19 cellular contexts compared by ENCODE assay signal in the genomic region with DNA sequence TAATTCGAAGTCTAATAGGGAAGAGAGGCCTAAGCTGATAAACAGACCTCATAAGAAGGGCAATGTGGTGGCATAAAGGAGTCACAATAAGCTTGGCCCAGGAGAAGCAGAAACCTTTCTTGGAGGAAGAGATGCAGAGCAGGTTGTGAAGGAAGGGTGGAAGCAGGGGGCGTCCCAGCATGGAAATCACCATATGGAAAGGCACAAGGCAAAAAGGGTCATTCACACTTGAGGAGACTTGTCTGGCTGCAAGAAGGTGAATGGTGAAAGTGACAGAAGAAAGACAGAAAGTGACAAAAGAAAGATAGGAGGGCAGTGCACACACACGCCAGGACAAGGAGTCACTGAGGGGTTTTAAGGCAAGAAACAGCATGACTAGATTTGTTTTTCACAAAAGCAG.
"Had no signal": no experiment of that assay in that cellular context is flagged by ENCODE, and none has a peak within 500 bp of the region (broad histone marks: within the 10 kb centered on the region; RNA-seq: fewer than 3 reads in every experiment).

No MANE protein-coding gene starts in this region.

- H3K27me3 ChIP-seq: esophagus squamous epithelium, hepatocyte, neutrophil, spleen, testis, tibial nerve had no signal

- H3K9me3 Mint-ChIP-seq: naive thymus-derived CD4-positive, alpha-beta T cell; nephron progenitor cell; stimulated activated naive B cell treated with anti-CD40 and anti-IgM and Interleukin-4, amounts not matched to agents 10 μg/mL and 1 μg/mL and 100 μg/mL, for 72 hours; stimulated activated naive CD8-positive, alpha-beta T cell treated with anti-CD3 and anti-CD28 coated beads, Interleukin-15, amount 100 ng/mL, for 72 hours had no signal

- H3K4me2 ChIP-seq: hepatocyte had no signal

- H3K27ac ChIP-seq: esophagus squamous epithelium, hepatocyte, neutrophil, spleen, testis, tibial nerve had no signal

- H3K27me3 Mint-ChIP-seq: naive thymus-derived CD4-positive, alpha-beta T cell; stimulated activated naive B cell treated with anti-CD40 and anti-IgM and Interleukin-4, amounts not matched to agents 10 μg/mL and 1 μg/mL and 100 μg/mL, for 72 hours; stimulated activated naive CD8-positive, alpha-beta T cell treated with anti-CD3 and anti-CD28 coated beads, Interleukin-15, amount 100 ng/mL, for 72 hours had no signal

- ATAC-seq: left lobe of liver; naive thymus-derived CD4-positive, alpha-beta T cell; sciatic nerve; stimulated activated naive B cell treated with anti-CD40 and anti-IgM and Interleukin-4, amounts not matched to agents 10 μg/mL and 1 μg/mL and 100 μg/mL, for 72 hours; stimulated activated naive CD8-positive, alpha-beta T cell treated with anti-CD3 and anti-CD28 coated beads, Interleukin-15, amount 100 ng/mL, for 72 hours had no signal

- H3K79me2 ChIP-seq: hepatocyte had no signal

- H3K4me1 Mint-ChIP-seq: nephron progenitor cell had no signal

- DNase-seq: effector memory CD4-positive, alpha-beta T cell; esophagus squamous epithelium; foreskin fibroblast; head of caudate nucleus; mammary epithelial cell; naive thymus-derived CD4-positive, alpha-beta T cell; nephron progenitor cell; spleen; stimulated activated CD4-positive, alpha-beta T cell treated with anti-CD3 and anti-CD28 coated beads, Interleukin-15, amount 100 ng/mL, for 24 hours; stimulated activated CD4-positive, alpha-beta T cell treated with anti-CD3 and anti-CD28 coated beads, Interleukin-1b, Interleukin-23, amount 100 ng/mL, for 48 hours; stimulated activated CD4-positive, alpha-beta T cell treated with anti-CD3 and anti-CD28 coated beads, Interleukin-4, amount 100 ng/mL, for 24 hours; stimulated activated naive B cell treated with anti-CD40 and anti-IgM and Interleukin-4, amounts not matched to agents 10 μg/mL and 1 μg/mL and 100 μg/mL, for 72 hours; stimulated activated naive CD8-positive, alpha-beta T cell treated with anti-CD3 and anti-CD28 coated beads, Interleukin-15, amount 100 ng/mL, for 72 hours; testis had no signal

- H3K4me1 ChIP-seq: esophagus squamous epithelium, testis, tibial nerve had no signal

- H3K27ac Mint-ChIP-seq: nephron progenitor cell; stimulated activated naive B cell treated with anti-CD40 and anti-IgM and Interleukin-4, amounts not matched to agents 10 μg/mL and 1 μg/mL and 100 μg/mL, for 72 hours; stimulated activated naive CD8-positive, alpha-beta T cell treated with anti-CD3 and anti-CD28 coated beads, Interleukin-15, amount 100 ng/mL, for 72 hours had no signal

- H3K4me3 ChIP-seq: esophagus squamous epithelium, hepatocyte, spleen, testis, tibial nerve had no signal

- H3K9me3 ChIP-seq: esophagus squamous epithelium, neutrophil, spleen, testis, tibial nerve had no signal

- H2AFZ ChIP-seq: hepatocyte had no signal

- H3K4me3 Mint-ChIP-seq: naive thymus-derived CD4-positive, alpha-beta T cell; nephron progenitor cell; stimulated activated naive B cell treated with anti-CD40 and anti-IgM and Interleukin-4, amounts not matched to agents 10 μg/mL and 1 μg/mL and 100 μg/mL, for 72 hours; stimulated activated naive CD8-positive, alpha-beta T cell treated with anti-CD3 and anti-CD28 coated beads, Interleukin-15, amount 100 ng/mL, for 72 hours had no signal
